Comparison of ENCODE assay signal across 9 cellular contexts in genomic region chr17:37650419-37651003, GRCh38. TPM values are rescaled to one million over a fixed set of nuclear protein-coding genes. Genes with fewer than 3 reads are reported as not detected.
DNase-seq lines count a peak whose midpoint lies in the region; ATAC-seq and TF ChIP-seq lines count a peak whose summit lies in the region.
"Had no signal": no experiment of that assay in that cellular context is flagged by ENCODE, and none has a peak within 500 bp of the region (broad histone marks: within the 10 kb centered on the region; RNA-seq: fewer than 3 reads in every experiment).

No MANE protein-coding gene starts in this region.

- no peak overlapping the region for H3K4me3 Mint-ChIP-seq in CD8-positive, alpha-beta T cell
- no peak overlapping the region for H3K4me3 Mint-ChIP-seq in activated T-cell treated with anti-CD3 and anti-CD28 coated beads, Interleukin-2, amount 50 U/mL, for 4 hours
- H3K4me3 Mint-ChIP-seq: central memory CD8-positive, alpha-beta T cell had no signal

- no peak overlapping the region for H3K9ac ChIP-seq in SK-N-SH

- no peak overlapping the region for H3K4me3 ChIP-seq in AG10803 (ENCODE audit: low read length)
- H3K4me3 ChIP-seq in H7 (ENCODE audit: insufficient read depth, low read depth, low read length), result no peak overlapping the region
- no peak overlapping the region; a peak in 1 of 4 replicates for H3K4me3 ChIP-seq in SK-N-SH (ENCODE audit: low read depth in 2 of 2, low read length in 1 of 2)
- no peak overlapping the region for H3K4me3 ChIP-seq in left ventricle myocardium inferior
- H3K4me3 ChIP-seq in CD8-positive, alpha-beta T cell (ENCODE audit: low read depth, low read length), result no peak overlapping the region

- no peak overlapping the region for H2AFZ ChIP-seq in SK-N-SH (ENCODE audit: low read depth)

- H3K79me2 ChIP-seq in SK-N-SH (ENCODE audit: insufficient read depth), result no peaks in the 10 kb centered on the region

- H3K27me3 Mint-ChIP-seq in CD8-positive, alpha-beta T cell (ENCODE audit: low read depth), result peaks cover 49% of the 10 kb centered on the region
- H3K27me3 Mint-ChIP-seq in activated T-cell treated with anti-CD3 and anti-CD28 coated beads, Interleukin-2, amount 50 U/mL, for 4 hours (ENCODE audit: low read depth), result peaks cover 56% of the 10 kb centered on the region

- no peaks in the 10 kb centered on the region for H3K36me3 Mint-ChIP-seq in CD8-positive, alpha-beta T cell
- H3K36me3 Mint-ChIP-seq in activated T-cell treated with anti-CD3 and anti-CD28 coated beads, Interleukin-2, amount 50 U/mL, for 4 hours (ENCODE audit: insufficient read depth), result no peaks in the 10 kb centered on the region

- TF ChIP-seq CTCF in AG10803 (conservative IDR thresholded peaks at IDR 0.05; ENCODE audit: low read length), result peak; percentile 68
- peak; percentile 77 for TF ChIP-seq CTCF in SK-N-SH (IDR thresholded peaks at IDR 0.05)
- peak; percentile 53 for TF ChIP-seq CTCF in left ventricle myocardium inferior (IDR thresholded peaks at IDR 0.05; ENCODE audit: borderline replicate concordance)
- no peak for TF ChIP-seq CTCF in CD8-positive, alpha-beta T cell (IDR thresholded peaks at IDR 0.05)

- ATAC-seq in CD8-positive, alpha-beta T cell, result no peak
- ATAC-seq in GM21447 (IDR thresholded peaks at IDR 0.05; ENCODE audit: unreplicated experiment), result no peak
- ATAC-seq in activated T-cell treated with anti-CD3 and anti-CD28 coated beads, Interleukin-2, amount 50 U/mL, for 4 hours, result no peak

- H3K9me3 ChIP-seq in SK-N-SH (no peaks in the 10 kb centered on the region), left ventricle myocardium inferior (replicated peaks) (no peaks in the 10 kb centered on the region)
- H3K9me3 ChIP-seq in CD8-positive, alpha-beta T cell (ENCODE audit: low read length), result no peaks in the 10 kb centered on the region

- H3K9me2 ChIP-seq in SK-N-SH, result no peaks in the 10 kb centered on the region

- no peaks in the 10 kb centered on the region for H3K4me1 Mint-ChIP-seq in CD8-positive, alpha-beta T cell (ENCODE audit: low read depth)
- H3K4me1 Mint-ChIP-seq in activated T-cell treated with anti-CD3 and anti-CD28 coated beads, Interleukin-2, amount 50 U/mL, for 4 hours (ENCODE audit: low read depth), result no peaks in the 10 kb centered on the region
- H3K4me1 Mint-ChIP-seq: central memory CD8-positive, alpha-beta T cell had no signal

- no peak for TF ChIP-seq EP300 in SK-N-SH (IDR thresholded peaks at IDR 0.05; ENCODE audit: borderline replicate concordance in 1 of 2, low read depth in 1 of 2, low read length in 1 of 2)

- peak; percentile 83 for TF ChIP-seq RAD21 in SK-N-SH (IDR thresholded peaks at IDR 0.05; ENCODE audit: low read length)

- intact Hi-C loops in left ventricle myocardium inferior (cut with micrococcal nuclease), result no loop called here
- intact Hi-C loops in CD8-positive, alpha-beta T cell (cut with DNase I, micrococcal nuclease), result no loop called here

- no peak overlapping the region for H3K27ac ChIP-seq in SK-N-SH (ENCODE audit: low read depth in 2 of 2, low read length in 1 of 2)
- no peak overlapping the region for H3K27ac ChIP-seq in left ventricle myocardium inferior (replicated peaks)
- H3K27ac ChIP-seq in CD8-positive, alpha-beta T cell (ENCODE audit: low read depth, low read length), result no peak overlapping the region

- no peaks in the 10 kb centered on the region for H4K20me1 ChIP-seq in SK-N-SH (ENCODE audit: insufficient read depth)

- POLR2A ChIA-PET in SK-N-SH (lab: Yijun Ruan, JAX), result no interaction called here
- POLR2A ChIA-PET in CD8-positive, alpha-beta T cell (lab: Charles Lee), result no interaction called here

- peaks cover 5% of the 10 kb centered on the region for H3F3A ChIP-seq in SK-N-SH (replicated peaks; ENCODE audit: insufficient read depth)

- H3K36me3 ChIP-seq in H7 (replicated peaks; ENCODE audit: control insufficient read depth, insufficient read depth, low read length), result no peaks in the 10 kb centered on the region
- H3K36me3 ChIP-seq in SK-N-SH (replicated peaks in 1 of 2; ENCODE audit: control insufficient read depth in 1 of 2, insufficient read depth in 2 of 2, low read length in 1 of 2), result no peaks in the 10 kb centered on the region
- no peaks in the 10 kb centered on the region for H3K36me3 ChIP-seq in left ventricle myocardium inferior
- no peaks in the 10 kb centered on the region for H3K36me3 ChIP-seq in CD8-positive, alpha-beta T cell (ENCODE audit: insufficient read depth, low read length)

- no peak overlapping the region for H3K4me2 ChIP-seq in SK-N-SH

- no peaks in the 10 kb centered on the region for H3K9me3 Mint-ChIP-seq in CD8-positive, alpha-beta T cell
- no peaks in the 10 kb centered on the region for H3K9me3 Mint-ChIP-seq in activated T-cell treated with anti-CD3 and anti-CD28 coated beads, Interleukin-2, amount 50 U/mL, for 4 hours
- H3K9me3 Mint-ChIP-seq: central memory CD8-positive, alpha-beta T cell had no signal

- CTCF ChIA-PET in SK-N-SH (lab: Yijun Ruan, JAX), result interaction anchor here (0.7 to 8.6 kb wide), 18 partner anchors 9 to 170 kb away, joined by 3 to 85 read pairs (median 4); no protein-coding TSS in a partner anchor
- CTCF ChIA-PET in CD8-positive, alpha-beta T cell (lab: Charles Lee), result interaction anchor here (0.6 kb wide), 1 partner anchor 52 kb away, joined by 3 read pairs; no protein-coding TSS in a partner anchor

- H3K4me1 ChIP-seq in SK-N-SH (ENCODE audit: control insufficient read depth in 1 of 2, insufficient read depth in 2 of 2, low read depth in 1 of 2, low read length in 1 of 2) (no peaks in the 10 kb centered on the region; a peak in 1 of 4 replicates), left ventricle myocardium inferior (no peaks in the 10 kb centered on the region)
- H3K4me1 ChIP-seq in CD8-positive, alpha-beta T cell (ENCODE audit: insufficient read depth, low read length), result no peaks in the 10 kb centered on the region

- WGBS in SK-N-SH (ENCODE audit: low lambda C conversion rate), result 43% methylated on average over 6 of the region's 6 CpGs

- H3K27me3 ChIP-seq in H7 (ENCODE audit: control insufficient read depth, insufficient read depth, low read length) (peaks cover 1% of the 10 kb centered on the region; the same call in 1 of the 2 replicates), SK-N-SH (ENCODE audit: insufficient read depth) (no peaks in the 10 kb centered on the region), left ventricle myocardium inferior (ENCODE audit: low read depth) (peaks cover 40% of the 10 kb centered on the region)
- H3K27me3 ChIP-seq in CD8-positive, alpha-beta T cell (ENCODE audit: insufficient read depth, low read length), result no peaks in the 10 kb centered on the region

- DNase-seq in AG10803 (ENCODE audit: low read depth), result peak; percentile 66
- peak; percentile 48 for DNase-seq in H7
- DNase-seq in SK-N-SH, result peak; percentile 54
- DNase-seq in left ventricle myocardium inferior, result no peak
- no peak for DNase-seq in 8988T
- DNase-seq in CD8-positive, alpha-beta T cell, result no peak
- no peak for DNase-seq in activated T-cell treated with anti-CD3 and anti-CD28 coated beads, Interleukin-2, amount 50 U/mL, for 4 hours

- no peak overlapping the region for H3K27ac Mint-ChIP-seq in CD8-positive, alpha-beta T cell

TF ChIP-seq in SK-N-SH, 30 proteins besides CTCF, POLR2A, EP300 and RAD21:
- no peak for TF ChIP-seq MXI1 (IDR thresholded peaks at IDR 0.05; ENCODE audit: low read depth, low read length)
- TF ChIP-seq TAF1 (IDR thresholded peaks at IDR 0.05; ENCODE audit: borderline replicate concordance, low read depth, low read length), result no peak
- peak; percentile 72 for TF ChIP-seq SMC3 (IDR thresholded peaks at IDR 0.05; ENCODE audit: low read depth, low read length)
- TF ChIP-seq POLR2AphosphoS5 (IDR thresholded peaks at IDR 0.05; ENCODE audit: low read depth, low read length), result no peak
- no peak for TF ChIP-seq RFX5 (IDR thresholded peaks at IDR 0.05; ENCODE audit: low read length)
- no peak for TF ChIP-seq FOSL2 (IDR thresholded peaks at IDR 0.05; ENCODE audit: borderline replicate concordance, low read depth)

RNA-seq across cellular contexts. Expression of gene DDX52, which starts 7.3 kb away (rescaled TPM):
- total RNA-seq in H7 (2014; rRNA removed; shearing (Covaris generic)), result 23.6 and 30.8 TPM in 2 replicates
- 7.3 and 9.5 TPM in 2 replicates for polyA plus RNA-seq in SK-N-SH (2012; rRNA removed)
- 7.8 and 9.5 TPM in 2 replicates for polyA plus RNA-seq in SK-N-SH (2012; cell fraction: cytosol; rRNA removed)
- 8.8 and 20.1 TPM in 2 replicates for polyA plus RNA-seq in SK-N-SH (2012; cell fraction: nucleus; rRNA removed)
- total RNA-seq in left ventricle myocardium inferior, result 12.9 TPM
- 10 to 100 TPM; 33.6 to 35.1 TPM for total RNA-seq in CD8-positive, alpha-beta T cell
- 10 to 100 TPM; 34.1 to 43.4 (median 36.2) TPM for total RNA-seq in activated T-cell treated with anti-CD3 and anti-CD28 coated beads, Interleukin-2, amount 50 U/mL, for 4 hours

RNA-seq across cellular contexts. Expression of gene SYNRG, which starts 41.3 kb away (rescaled TPM):
- 7.7 and 8.2 TPM in 2 replicates for total RNA-seq in H7 (2014; rRNA removed; shearing (Covaris generic))
- 8.9 and 12.0 TPM in 2 replicates for polyA plus RNA-seq in SK-N-SH (2012; rRNA removed)
- 10.0 and 10.2 TPM in 2 replicates for polyA plus RNA-seq in SK-N-SH (2012; cell fraction: cytosol; rRNA removed)
- polyA plus RNA-seq in SK-N-SH (2012; cell fraction: nucleus; rRNA removed), result 15.1 and 22.2 TPM in 2 replicates
- 33.0 TPM for total RNA-seq in left ventricle myocardium inferior
- total RNA-seq in CD8-positive, alpha-beta T cell, result 10 to 100 TPM; 46.4 to 47.0 TPM
- total RNA-seq in activated T-cell treated with anti-CD3 and anti-CD28 coated beads, Interleukin-2, amount 50 U/mL, for 4 hours, result 10 to 100 TPM; 34.9 to 42.5 (median 36.7) TPM

Comparison
In these comparisons a context has a peak if more than half of its experiments do, and no peak if none do; other contexts are left out.
1. DNase-seq: peak in AG10803 (single experiment), H7 (single experiment) and SK-N-SH (single experiment); none in left ventricle myocardium inferior (single experiment), 8988T (single experiment), CD8-positive, alpha-beta T cell (0 of 7) and activated T-cell treated with anti-CD3 and anti-CD28 coated beads, Interleukin-2, amount 50 U/mL, for 4 hours (single experiment).